In genomic region chr10:88110355-88110754, GRCh38 we compare ENCODE assay signal across 10 cellular contexts.
DNase-seq lines count a peak whose midpoint lies in the region; ATAC-seq and TF ChIP-seq lines count a peak whose summit lies in the region.
"Had no signal": no experiment of that assay in that cellular context is flagged by ENCODE, and none has a peak within 500 bp of the region (broad histone marks: within the 10 kb centered on the region; RNA-seq: fewer than 3 reads in every experiment).

No MANE protein-coding gene starts in this region.

- ATAC-seq in RWPE2 (ENCODE audit: low read depth) (peak; percentile 95), mucosa of descending colon (no peak)
- ATAC-seq: T-cell had no signal

- H3K27ac ChIP-seq in HEK293 (ENCODE audit: extremely low read depth, low read depth, low read length) (no peak overlapping the region), RWPE2 (ENCODE audit: poor library complexity, severe bottlenecking) (no peak overlapping the region), tibial artery (peak overlapping the region; percentile 51 to 63)
- H3K27ac ChIP-seq: pancreas had no signal

- no peaks in the 10 kb centered on the region for H3K36me3 ChIP-seq in HEK293 (ENCODE audit: control insufficient read depth in 2 of 2, insufficient read depth in 1 of 2, low read length in 2 of 2)
- no peaks in the 10 kb centered on the region for H3K36me3 ChIP-seq in RWPE2 (ENCODE audit: low read depth)
- H3K36me3 ChIP-seq in tibial artery: no peaks in the 10 kb centered on the region
- H3K36me3 ChIP-seq in mucosa of descending colon (ENCODE audit: low read depth): no peaks in the 10 kb centered on the region
- H3K36me3 ChIP-seq: pancreas had no signal

- POLR2A ChIA-PET in HEK293 (lab: Yijun Ruan, JAX): interaction anchor here (0.6 kb wide), 1 partner anchor 90 kb away, joined by 4 read pairs; no protein-coding TSS in a partner anchor

- H3K4me3 ChIP-seq in HEK293 (ENCODE audit: low read depth, low read length) (no peak overlapping the region), RWPE2 (ENCODE audit: severe bottlenecking) (no peak overlapping the region), fibroblast of villous mesenchyme (ENCODE audit: low read depth, low read length) (no peak overlapping the region), tibial artery (no peak overlapping the region), mucosa of descending colon (no peak overlapping the region)
- H3K4me3 ChIP-seq: pancreas had no signal

- TF ChIP-seq CTCF in HEK293 (tag by site-specific recombination; IDR thresholded peaks at IDR 0.05): no peak
- TF ChIP-seq CTCF in RWPE2 (IDR thresholded peaks at IDR 0.05; ENCODE audit: poor library complexity, severe bottlenecking): no peak
- no peak for TF ChIP-seq CTCF in fibroblast of villous mesenchyme (IDR thresholded peaks at IDR 0.05; ENCODE audit: insufficient read depth, low read depth, low read length)
- no peak for TF ChIP-seq CTCF in tibial artery (IDR thresholded peaks at IDR 0.05)
- no peak for TF ChIP-seq CTCF in mucosa of descending colon (IDR thresholded peaks at IDR 0.05)

- DNase-seq in RWPE2 (ENCODE audit: low spot score): no peak
- peak; percentile 45 for DNase-seq in fibroblast of villous mesenchyme (ENCODE audit: low read depth)
- DNase-seq in tibial artery: no peak
- no peak for DNase-seq in T1000 (lab: John Stamatoyannopoulos, UW)
- DNase-seq in T-helper 1 cell: no peak
- no peak for DNase-seq in mucosa of descending colon
- DNase-seq: activated T-cell treated with anti-CD3 and anti-CD28 coated beads, Interleukin-2, amount 50 U/mL, for 1 hour; pancreas; T-cell had no signal

- intact Hi-C loops in tibial artery (cut with DNase I; ENCODE audit: low total_unique reads) (loop anchor here (5.0 to 10.0 kb wide), 3 partner anchors 68 to 444 kb away; partner anchors contain the start of genes KLLN and PTEN), mucosa of descending colon (cut with DNase I, micrococcal nuclease) (no loop called here)

- H3K9me3 ChIP-seq in HEK293 (ENCODE audit: control insufficient read depth, insufficient read depth, low read depth, low read length): no peaks in the 10 kb centered on the region
- no peaks in the 10 kb centered on the region for H3K9me3 ChIP-seq in RWPE2 (ENCODE audit: severe bottlenecking)
- H3K9me3 ChIP-seq in tibial artery: no peaks in the 10 kb centered on the region
- no peaks in the 10 kb centered on the region for H3K9me3 ChIP-seq in mucosa of descending colon
- H3K9me3 ChIP-seq: pancreas had no signal

- H3K27me3 ChIP-seq in RWPE2 (ENCODE audit: insufficient read depth, poor library complexity, severe bottlenecking): no peaks in the 10 kb centered on the region
- H3K27me3 ChIP-seq in tibial artery: no peaks in the 10 kb centered on the region
- H3K27me3 ChIP-seq: pancreas had no signal

- H3K4me1 ChIP-seq in HEK293 (ENCODE audit: control insufficient read depth, insufficient read depth, low read length) (no peaks in the 10 kb centered on the region), RWPE2 (ENCODE audit: insufficient read depth, poor library complexity, severe bottlenecking) (peaks cover 7% of the 10 kb centered on the region), tibial artery (peaks cover 0 to 24% (median 7%) of the 10 kb centered on the region in 4 donors), mucosa of descending colon (ENCODE audit: low read depth) (no peaks in the 10 kb centered on the region)

- CTCF ChIA-PET in HEK293 (lab: Yijun Ruan, JAX): no interaction called here

TF ChIP-seq in HEK293, 187 proteins besides CTCF, POLR2A, EP300 and RAD21:
- TF ChIP-seq ZNF366 (tag by site-specific recombination; conservative IDR thresholded peaks at IDR 0.05): 0 out of 2 replicates have a peak, but pooled peaks have one; percentile 17
- TF ChIP-seq ZNF473 (tag by site-specific recombination; IDR thresholded peaks at IDR 0.05): no peak
- TF ChIP-seq ZNF600 (tag by site-specific recombination; IDR thresholded peaks at IDR 0.05): peak; percentile 67; the same call in 1 of the 2 replicates

Comparison
In these comparisons a context has a peak if more than half of its experiments do, and no peak if none do; other contexts are left out.
1. H3K27ac ChIP-seq: peak in tibial artery (2 of 2); none in HEK293 (single experiment) and RWPE2 (single experiment).